Comparison of ENCODE assay signal across 1 cellular context in the genomic region with DNA sequence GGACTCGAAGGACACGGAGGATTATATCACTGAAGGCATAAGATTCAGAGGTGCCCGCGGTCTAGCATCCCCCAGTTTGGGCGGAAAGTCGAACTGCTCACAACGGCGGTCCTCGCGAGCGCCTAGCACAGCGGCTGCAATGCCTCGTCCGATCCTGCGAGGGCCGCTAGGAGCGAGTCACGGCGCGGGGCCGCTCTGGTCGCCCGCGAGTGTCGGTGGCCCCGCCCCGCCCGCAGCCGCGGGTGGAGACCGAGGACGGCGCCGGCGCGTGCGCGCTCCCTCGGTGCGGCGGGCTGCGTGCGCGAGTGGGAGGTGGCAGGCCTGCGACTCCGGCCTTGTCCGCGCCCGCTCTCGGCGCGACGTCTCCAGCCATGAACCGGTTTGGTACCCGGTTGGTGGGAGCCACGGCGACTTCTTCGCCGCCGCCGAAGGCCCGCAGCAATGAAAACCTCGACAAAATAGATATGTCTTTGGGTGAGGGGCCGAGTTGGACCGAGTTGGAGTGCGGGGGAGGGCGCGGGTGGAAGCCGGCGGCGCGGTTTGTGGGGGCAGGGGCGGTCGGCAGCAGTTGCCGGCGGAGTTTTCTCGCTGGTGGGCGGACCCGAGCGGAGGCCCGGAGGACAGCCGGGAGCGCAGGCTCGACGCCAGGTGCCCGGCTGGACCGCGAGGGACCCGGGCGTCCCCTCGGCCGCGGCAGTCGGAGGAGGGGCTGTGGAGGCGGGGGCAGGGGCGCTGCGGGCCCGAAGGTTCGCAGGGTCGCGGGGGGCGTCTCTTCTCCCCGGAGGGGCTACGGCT.
TF ChIP-seq lines count a peak whose summit lies in the region.

A gene with protein sequence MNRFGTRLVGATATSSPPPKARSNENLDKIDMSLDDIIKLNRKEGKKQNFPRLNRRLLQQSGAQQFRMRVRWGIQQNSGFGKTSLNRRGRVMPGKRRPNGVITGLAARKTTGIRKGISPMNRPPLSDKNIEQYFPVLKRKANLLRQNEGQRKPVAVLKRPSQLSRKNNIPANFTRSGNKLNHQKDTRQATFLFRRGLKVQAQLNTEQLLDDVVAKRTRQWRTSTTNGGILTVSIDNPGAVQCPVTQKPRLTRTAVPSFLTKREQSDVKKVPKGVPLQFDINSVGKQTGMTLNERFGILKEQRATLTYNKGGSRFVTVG (plus strand): TSS at position 283 of the 795 bp plus-strand sequence. CDS start 89 bp downstream, at position 372.

TF ChIP-seq in K562, 482 proteins besides CTCF, POLR2A, EP300 and RAD21 (continued from another document and continues in another):
- TF ChIP-seq, protein P1, sequence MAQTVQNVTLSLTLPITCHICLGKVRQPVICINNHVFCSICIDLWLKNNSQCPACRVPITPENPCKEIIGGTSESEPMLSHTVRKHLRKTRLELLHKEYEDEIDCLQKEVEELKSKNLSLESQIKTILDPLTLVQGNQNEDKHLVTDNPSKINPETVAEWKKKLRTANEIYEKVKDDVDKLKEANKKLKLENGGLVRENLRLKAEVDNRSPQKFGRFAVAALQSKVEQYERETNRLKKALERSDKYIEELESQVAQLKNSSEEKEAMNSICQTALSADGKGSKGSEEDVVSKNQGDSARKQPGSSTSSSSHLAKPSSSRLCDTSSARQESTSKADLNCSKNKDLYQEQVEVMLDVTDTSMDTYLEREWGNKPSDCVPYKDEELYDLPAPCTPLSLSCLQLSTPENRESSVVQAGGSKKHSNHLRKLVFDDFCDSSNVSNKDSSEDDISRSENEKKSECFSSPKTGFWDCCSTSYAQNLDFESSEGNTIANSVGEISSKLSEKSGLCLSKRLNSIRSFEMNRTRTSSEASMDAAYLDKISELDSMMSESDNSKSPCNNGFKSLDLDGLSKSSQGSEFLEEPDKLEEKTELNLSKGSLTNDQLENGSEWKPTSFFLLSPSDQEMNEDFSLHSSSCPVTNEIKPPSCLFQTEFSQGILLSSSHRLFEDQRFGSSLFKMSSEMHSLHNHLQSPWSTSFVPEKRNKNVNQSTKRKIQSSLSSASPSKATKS (CRISPR knock-in tag; IDR thresholded peaks at IDR 0.05) = no peak
- TF ChIP-seq SP2 (IDR thresholded peaks at IDR 0.05; ENCODE audit: extremely low read depth, low read depth, low read length, poor library complexity, severe bottlenecking) (peak; percentile 72), NFATC3 (IDR thresholded peaks at IDR 0.05) (no peak), ZNF76 (CRISPR knock-in tag; IDR thresholded peaks at IDR 0.05; ENCODE audit: borderline replicate concordance) (no peak), ZBTB8A (IDR thresholded peaks at IDR 0.05; ENCODE audit: partially characterized antibody) (no peak), ZBED1 (IDR thresholded peaks at IDR 0.05) (no peak), SIN3A (IDR thresholded peaks at IDR 0.05; ENCODE audit: borderline replicate concordance in 2 of 2, control insufficient read depth in 1 of 2, low read depth in 2 of 2, low read length in 2 of 2) (no peak), ARNT (IDR thresholded peaks at IDR 0.05) (no peak), SMARCA5 (IDR thresholded peaks at IDR 0.05) (no peak), HNRNPH1 (optimal IDR thresholded peaks at IDR 0.05; ENCODE audit: low read depth, low read length) (no peak), ESRRB (CRISPR knock-in tag; IDR thresholded peaks at IDR 0.05; ENCODE audit: borderline replicate concordance) (no peak), ZNF384 (IDR thresholded peaks at IDR 0.05; ENCODE audit: low read depth, low read length) (no peak), HNRNPLL (IDR thresholded peaks at IDR 0.05; ENCODE audit: low read depth, low read length, poor library complexity, severe bottlenecking) (no peak), RBM14 (IDR thresholded peaks at IDR 0.05; ENCODE audit: borderline replicate concordance, insufficient read depth, low read depth, low read length) (no peak), MTA2 (IDR thresholded peaks at IDR 0.05; ENCODE audit: low read depth) (no peak), KHSRP (IDR thresholded peaks at IDR 0.05) (no peak), MAFK (IDR thresholded peaks at IDR 0.05; ENCODE audit: low read length) (no peak), ZNF184 (CRISPR knock-in tag; IDR thresholded peaks at IDR 0.05) (no peak), STAG1 (CRISPR knock-in tag; IDR thresholded peaks at IDR 0.05; ENCODE audit: borderline replicate concordance) (no peak), CREB1 (IDR thresholded peaks at IDR 0.05) (no peak), CREB1 (CRISPR knock-in tag; IDR thresholded peaks at IDR 0.05) (peak; percentile 40), ZNF561 (CRISPR knock-in tag; conservative IDR thresholded peaks at IDR 0.05) (no peak), ZNF354B (CRISPR knock-in tag; IDR thresholded peaks at IDR 0.05) (no peak), GTF2E2 (tag; IDR thresholded peaks at IDR 0.05) (no peak), TBP (optimal IDR thresholded peaks at IDR 0.05; ENCODE audit: low read depth, low read length) (peak; percentile 52), ZNF133 (CRISPR knock-in tag; IDR thresholded peaks at IDR 0.05) (no peak), ZNF212 (CRISPR knock-in tag; IDR thresholded peaks at IDR 0.05) (no peak), CAMTA2 (CRISPR knock-in tag; conservative IDR thresholded peaks at IDR 0.05) (no peak), ZSCAN32 (CRISPR knock-in tag; IDR thresholded peaks at IDR 0.05) (peak; percentile 84; the same call in 1 of the 2 replicates), GATAD2A (IDR thresholded peaks at IDR 0.05) (no peak; the same call in 1 of the 2 replicates), ZNF77 (CRISPR knock-in tag; IDR thresholded peaks at IDR 0.05) (no peak), FOXM1 (IDR thresholded peaks at IDR 0.05; ENCODE audit: low read depth) (no peak), FOXM1 (CRISPR knock-in tag; IDR thresholded peaks at IDR 0.05; ENCODE audit: low read depth) (no peak; the same call in 1 of the 2 replicates), HDAC1 (IDR thresholded peaks at IDR 0.05) (0 out of 4 replicates have a peak, but pooled peaks of 1 of the 2 experiments have one; percentile 48), FOXJ3 (CRISPR knock-in tag; IDR thresholded peaks at IDR 0.05) (no peak), ZBTB17 (CRISPR knock-in tag; IDR thresholded peaks at IDR 0.05) (0 out of 2 replicates have a peak, but pooled peaks have one; percentile 37), CTBP1 (IDR thresholded peaks at IDR 0.05; ENCODE audit: borderline replicate concordance) (peak; percentile 98), FOS (IDR thresholded peaks at IDR 0.05; ENCODE audit: extremely low read depth, insufficient read length) (no peak), ELF1 (tag; IDR thresholded peaks at IDR 0.05) (no peak), RHOXF2B (CRISPR knock-in tag; conservative IDR thresholded peaks at IDR 0.05) (no peak), YBX1 (IDR thresholded peaks at IDR 0.05) (no peak), ZNF717 (CRISPR knock-in tag; IDR thresholded peaks at IDR 0.05) (no peak), U2AF2 (optimal IDR thresholded peaks at IDR 0.05; ENCODE audit: low read depth, low read length) (no peak), PHF20 (IDR thresholded peaks at IDR 0.05; ENCODE audit: partially characterized antibody) (no peak), ZNF253 (CRISPR knock-in tag; conservative IDR thresholded peaks at IDR 0.05) (no peak), FIP1L1 (IDR thresholded peaks at IDR 0.05; ENCODE audit: low read depth, low read length, poor library complexity, severe bottlenecking) (no peak)
- TF ChIP-seq, protein P2, sequence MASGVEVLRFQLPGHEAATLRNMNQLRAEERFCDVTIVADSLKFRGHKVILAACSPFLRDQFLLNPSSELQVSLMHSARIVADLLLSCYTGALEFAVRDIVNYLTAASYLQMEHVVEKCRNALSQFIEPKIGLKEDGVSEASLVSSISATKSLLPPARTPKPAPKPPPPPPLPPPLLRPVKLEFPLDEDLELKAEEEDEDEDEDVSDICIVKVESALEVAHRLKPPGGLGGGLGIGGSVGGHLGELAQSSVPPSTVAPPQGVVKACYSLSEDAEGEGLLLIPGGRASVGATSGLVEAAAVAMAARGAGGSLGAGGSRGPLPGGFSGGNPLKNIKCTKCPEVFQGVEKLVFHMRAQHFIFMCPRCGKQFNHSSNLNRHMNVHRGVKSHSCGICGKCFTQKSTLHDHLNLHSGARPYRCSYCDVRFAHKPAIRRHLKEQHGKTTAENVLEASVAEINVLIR (CRISPR knock-in tag; IDR thresholded peaks at IDR 0.05) = no peak
- TF ChIP-seq, protein P3, sequence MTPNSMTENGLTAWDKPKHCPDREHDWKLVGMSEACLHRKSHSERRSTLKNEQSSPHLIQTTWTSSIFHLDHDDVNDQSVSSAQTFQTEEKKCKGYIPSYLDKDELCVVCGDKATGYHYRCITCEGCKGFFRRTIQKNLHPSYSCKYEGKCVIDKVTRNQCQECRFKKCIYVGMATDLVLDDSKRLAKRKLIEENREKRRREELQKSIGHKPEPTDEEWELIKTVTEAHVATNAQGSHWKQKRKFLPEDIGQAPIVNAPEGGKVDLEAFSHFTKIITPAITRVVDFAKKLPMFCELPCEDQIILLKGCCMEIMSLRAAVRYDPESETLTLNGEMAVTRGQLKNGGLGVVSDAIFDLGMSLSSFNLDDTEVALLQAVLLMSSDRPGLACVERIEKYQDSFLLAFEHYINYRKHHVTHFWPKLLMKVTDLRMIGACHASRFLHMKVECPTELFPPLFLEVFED (CRISPR knock-in tag; conservative IDR thresholded peaks at IDR 0.05) = no peak
- TF ChIP-seq, protein P4, sequence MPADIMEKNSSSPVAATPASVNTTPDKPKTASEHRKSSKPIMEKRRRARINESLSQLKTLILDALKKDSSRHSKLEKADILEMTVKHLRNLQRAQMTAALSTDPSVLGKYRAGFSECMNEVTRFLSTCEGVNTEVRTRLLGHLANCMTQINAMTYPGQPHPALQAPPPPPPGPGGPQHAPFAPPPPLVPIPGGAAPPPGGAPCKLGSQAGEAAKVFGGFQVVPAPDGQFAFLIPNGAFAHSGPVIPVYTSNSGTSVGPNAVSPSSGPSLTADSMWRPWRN (IDR thresholded peaks at IDR 0.05; ENCODE audit: low read depth) = no peak
- TF ChIP-seq, protein P5, sequence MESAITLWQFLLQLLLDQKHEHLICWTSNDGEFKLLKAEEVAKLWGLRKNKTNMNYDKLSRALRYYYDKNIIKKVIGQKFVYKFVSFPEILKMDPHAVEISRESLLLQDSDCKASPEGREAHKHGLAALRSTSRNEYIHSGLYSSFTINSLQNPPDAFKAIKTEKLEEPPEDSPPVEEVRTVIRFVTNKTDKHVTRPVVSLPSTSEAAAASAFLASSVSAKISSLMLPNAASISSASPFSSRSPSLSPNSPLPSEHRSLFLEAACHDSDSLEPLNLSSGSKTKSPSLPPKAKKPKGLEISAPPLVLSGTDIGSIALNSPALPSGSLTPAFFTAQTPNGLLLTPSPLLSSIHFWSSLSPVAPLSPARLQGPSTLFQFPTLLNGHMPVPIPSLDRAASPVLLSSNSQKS (CRISPR knock-in tag; IDR thresholded peaks at IDR 0.05) = no peak
- TF ChIP-seq, protein P6, sequence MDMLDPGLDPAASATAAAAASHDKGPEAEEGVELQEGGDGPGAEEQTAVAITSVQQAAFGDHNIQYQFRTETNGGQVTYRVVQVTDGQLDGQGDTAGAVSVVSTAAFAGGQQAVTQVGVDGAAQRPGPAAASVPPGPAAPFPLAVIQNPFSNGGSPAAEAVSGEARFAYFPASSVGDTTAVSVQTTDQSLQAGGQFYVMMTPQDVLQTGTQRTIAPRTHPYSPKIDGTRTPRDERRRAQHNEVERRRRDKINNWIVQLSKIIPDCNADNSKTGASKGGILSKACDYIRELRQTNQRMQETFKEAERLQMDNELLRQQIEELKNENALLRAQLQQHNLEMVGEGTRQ (CRISPR knock-in tag; IDR thresholded peaks at IDR 0.05) = no peak
- TF ChIP-seq, protein P7, sequence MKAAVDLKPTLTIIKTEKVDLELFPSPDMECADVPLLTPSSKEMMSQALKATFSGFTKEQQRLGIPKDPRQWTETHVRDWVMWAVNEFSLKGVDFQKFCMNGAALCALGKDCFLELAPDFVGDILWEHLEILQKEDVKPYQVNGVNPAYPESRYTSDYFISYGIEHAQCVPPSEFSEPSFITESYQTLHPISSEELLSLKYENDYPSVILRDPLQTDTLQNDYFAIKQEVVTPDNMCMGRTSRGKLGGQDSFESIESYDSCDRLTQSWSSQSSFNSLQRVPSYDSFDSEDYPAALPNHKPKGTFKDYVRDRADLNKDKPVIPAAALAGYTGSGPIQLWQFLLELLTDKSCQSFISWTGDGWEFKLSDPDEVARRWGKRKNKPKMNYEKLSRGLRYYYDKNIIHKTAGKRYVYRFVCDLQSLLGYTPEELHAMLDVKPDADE (conservative IDR thresholded peaks at IDR 0.05; ENCODE audit: control insufficient read depth, low read depth, low read length) = peak; percentile 55; the same call in 1 of the 2 replicates
- TF ChIP-seq, protein P8, sequence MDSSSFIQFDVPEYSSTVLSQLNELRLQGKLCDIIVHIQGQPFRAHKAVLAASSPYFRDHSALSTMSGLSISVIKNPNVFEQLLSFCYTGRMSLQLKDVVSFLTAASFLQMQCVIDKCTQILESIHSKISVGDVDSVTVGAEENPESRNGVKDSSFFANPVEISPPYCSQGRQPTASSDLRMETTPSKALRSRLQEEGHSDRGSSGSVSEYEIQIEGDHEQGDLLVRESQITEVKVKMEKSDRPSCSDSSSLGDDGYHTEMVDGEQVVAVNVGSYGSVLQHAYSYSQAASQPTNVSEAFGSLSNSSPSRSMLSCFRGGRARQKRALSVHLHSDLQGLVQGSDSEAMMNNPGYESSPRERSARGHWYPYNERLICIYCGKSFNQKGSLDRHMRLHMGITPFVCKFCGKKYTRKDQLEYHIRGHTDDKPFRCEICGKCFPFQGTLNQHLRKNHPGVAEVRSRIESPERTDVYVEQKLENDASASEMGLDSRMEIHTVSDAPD (CRISPR knock-in tag; IDR thresholded peaks at IDR 0.05) = no peak
- TF ChIP-seq, protein P9, sequence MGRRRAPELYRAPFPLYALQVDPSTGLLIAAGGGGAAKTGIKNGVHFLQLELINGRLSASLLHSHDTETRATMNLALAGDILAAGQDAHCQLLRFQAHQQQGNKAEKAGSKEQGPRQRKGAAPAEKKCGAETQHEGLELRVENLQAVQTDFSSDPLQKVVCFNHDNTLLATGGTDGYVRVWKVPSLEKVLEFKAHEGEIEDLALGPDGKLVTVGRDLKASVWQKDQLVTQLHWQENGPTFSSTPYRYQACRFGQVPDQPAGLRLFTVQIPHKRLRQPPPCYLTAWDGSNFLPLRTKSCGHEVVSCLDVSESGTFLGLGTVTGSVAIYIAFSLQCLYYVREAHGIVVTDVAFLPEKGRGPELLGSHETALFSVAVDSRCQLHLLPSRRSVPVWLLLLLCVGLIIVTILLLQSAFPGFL (CRISPR knock-in tag; IDR thresholded peaks at IDR 0.05) = no peak
- TF ChIP-seq, protein P10, sequence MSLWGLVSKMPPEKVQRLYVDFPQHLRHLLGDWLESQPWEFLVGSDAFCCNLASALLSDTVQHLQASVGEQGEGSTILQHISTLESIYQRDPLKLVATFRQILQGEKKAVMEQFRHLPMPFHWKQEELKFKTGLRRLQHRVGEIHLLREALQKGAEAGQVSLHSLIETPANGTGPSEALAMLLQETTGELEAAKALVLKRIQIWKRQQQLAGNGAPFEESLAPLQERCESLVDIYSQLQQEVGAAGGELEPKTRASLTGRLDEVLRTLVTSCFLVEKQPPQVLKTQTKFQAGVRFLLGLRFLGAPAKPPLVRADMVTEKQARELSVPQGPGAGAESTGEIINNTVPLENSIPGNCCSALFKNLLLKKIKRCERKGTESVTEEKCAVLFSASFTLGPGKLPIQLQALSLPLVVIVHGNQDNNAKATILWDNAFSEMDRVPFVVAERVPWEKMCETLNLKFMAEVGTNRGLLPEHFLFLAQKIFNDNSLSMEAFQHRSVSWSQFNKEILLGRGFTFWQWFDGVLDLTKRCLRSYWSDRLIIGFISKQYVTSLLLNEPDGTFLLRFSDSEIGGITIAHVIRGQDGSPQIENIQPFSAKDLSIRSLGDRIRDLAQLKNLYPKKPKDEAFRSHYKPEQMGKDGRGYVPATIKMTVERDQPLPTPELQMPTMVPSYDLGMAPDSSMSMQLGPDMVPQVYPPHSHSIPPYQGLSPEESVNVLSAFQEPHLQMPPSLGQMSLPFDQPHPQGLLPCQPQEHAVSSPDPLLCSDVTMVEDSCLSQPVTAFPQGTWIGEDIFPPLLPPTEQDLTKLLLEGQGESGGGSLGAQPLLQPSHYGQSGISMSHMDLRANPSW (CRISPR knock-in tag; IDR thresholded peaks at IDR 0.05) = no peak
